1 cellular context compared by ENCODE assay signal in the genomic region with DNA sequence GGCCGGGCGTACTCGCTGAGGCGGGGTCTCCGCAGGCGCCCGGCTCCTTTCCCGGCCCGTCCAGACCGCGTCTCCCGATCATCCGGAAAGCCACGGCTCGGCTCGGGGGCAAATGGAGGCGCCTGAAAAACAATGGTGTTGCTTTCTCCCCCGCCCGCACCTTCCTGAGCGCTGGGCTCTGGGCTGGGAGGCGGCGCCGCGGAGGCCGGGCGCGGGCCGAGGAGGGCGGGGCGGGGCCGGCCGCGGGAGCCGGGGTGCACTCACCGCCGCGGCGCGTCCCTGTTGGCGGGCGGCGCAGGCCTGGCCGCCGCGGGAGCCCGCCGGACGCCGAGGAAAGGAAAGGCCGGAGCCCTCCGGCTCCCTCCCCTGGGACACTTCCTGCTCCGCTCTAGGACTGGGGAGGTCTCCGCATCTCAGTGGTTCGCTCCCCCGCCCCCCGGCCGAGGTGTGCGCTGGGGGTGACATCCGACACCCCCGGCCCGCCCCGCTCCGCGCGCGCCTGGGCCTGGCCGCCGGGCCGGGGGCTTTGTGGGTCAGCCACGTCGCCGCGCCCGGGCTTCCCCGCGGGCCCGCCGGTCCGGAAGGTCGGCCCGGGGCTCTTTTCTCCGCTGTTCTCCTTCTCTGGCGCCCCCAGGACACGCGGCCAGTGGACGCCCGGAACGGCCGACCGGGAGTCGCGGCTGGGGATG.
TF ChIP-seq lines count a peak whose summit lies in the region.

Gene ZNF496 (minus strand): TSS at position 342 of the 689 bp plus-strand sequence. CDS start 2,289 bp downstream, outside the sequence.

TF ChIP-seq in HepG2, 621 proteins besides CTCF, POLR2A, EP300 and RAD21 (continued from another document and continues in another):
- TF ChIP-seq ATM (IDR thresholded peaks at IDR 0.05; ENCODE audit: borderline replicate concordance) (no peak), ZNF451 (CRISPR knock-in tag; IDR thresholded peaks at IDR 0.05) (no peak; the same call in 1 of the 2 replicates), ZSCAN25 (CRISPR knock-in tag; IDR thresholded peaks at IDR 0.05) (no peak), ZBTB1 (CRISPR knock-in tag; IDR thresholded peaks at IDR 0.05; ENCODE audit: borderline replicate concordance) (no peak), NR2F6 (IDR thresholded peaks at IDR 0.05) (no peak), NR2F6 (CRISPR knock-in tag; IDR thresholded peaks at IDR 0.05) (no peak), MTA1 (CRISPR knock-in tag; IDR thresholded peaks at IDR 0.05; ENCODE audit: borderline replicate concordance) (no peak), TCF7L2 (IDR thresholded peaks at IDR 0.05; ENCODE audit: low read depth, low read length) (no peak), ZBED4 (CRISPR knock-in tag; IDR thresholded peaks at IDR 0.05; ENCODE audit: borderline replicate concordance) (no peak; the same call in 1 of the 2 replicates), ZNF17 (CRISPR knock-in tag; IDR thresholded peaks at IDR 0.05) (no peak), ZBTB46 (CRISPR knock-in tag; IDR thresholded peaks at IDR 0.05; ENCODE audit: borderline replicate concordance) (no peak), ZNF781 (CRISPR knock-in tag; IDR thresholded peaks at IDR 0.05; ENCODE audit: borderline replicate concordance, not compliant biosample characterization) (no peak), YY1 (IDR thresholded peaks at IDR 0.05; ENCODE audit: insufficient read depth, insufficient replicate concordance, low read depth, low read length) (peak; percentile 63), ZBTB8A (CRISPR knock-in tag; IDR thresholded peaks at IDR 0.05; ENCODE audit: borderline replicate concordance, low read depth) (no peak), NFYB (CRISPR knock-in tag; IDR thresholded peaks at IDR 0.05) (no peak), ZNF530 (CRISPR knock-in tag; IDR thresholded peaks at IDR 0.05; ENCODE audit: low read depth) (no peak), SCMH1 (CRISPR knock-in tag; IDR thresholded peaks at IDR 0.05; ENCODE audit: borderline replicate concordance) (no peak), CENPT (CRISPR knock-in tag; IDR thresholded peaks at IDR 0.05; ENCODE audit: low read depth) (no peak), TOPORS (CRISPR knock-in tag; IDR thresholded peaks at IDR 0.05) (no peak), ELF1 (CRISPR knock-in tag; IDR thresholded peaks at IDR 0.05) (peak; percentile 36; the same call in 1 of the 2 replicates), XBP1 (CRISPR knock-in tag; IDR thresholded peaks at IDR 0.05) (no peak), POLR2AphosphoS5 (IDR thresholded peaks at IDR 0.05; ENCODE audit: low read depth, low read length) (peak; percentile 29; the same call in 1 of the 2 replicates), CBX5 (CRISPR knock-in tag; IDR thresholded peaks at IDR 0.05; ENCODE audit: borderline replicate concordance) (no peak), ZNF616 (CRISPR knock-in tag; IDR thresholded peaks at IDR 0.05; ENCODE audit: low read depth) (no peak), ZNF792 (CRISPR knock-in tag; IDR thresholded peaks at IDR 0.05) (no peak), ZFP36L2 (CRISPR knock-in tag; IDR thresholded peaks at IDR 0.05) (no peak), ELF3 (CRISPR knock-in tag; IDR thresholded peaks at IDR 0.05) (peak; percentile 35), JARID2 (CRISPR knock-in tag; IDR thresholded peaks at IDR 0.05; ENCODE audit: insufficient replicate concordance) (no peak), ZNF7 (CRISPR knock-in tag; IDR thresholded peaks at IDR 0.05) (no peak), ZNF512 (CRISPR knock-in tag; IDR thresholded peaks at IDR 0.05) (no peak), NKX3-1 (CRISPR knock-in tag; IDR thresholded peaks at IDR 0.05) (no peak), ZNF639 (CRISPR knock-in tag; conservative IDR thresholded peaks at IDR 0.05) (no peak), RARA (CRISPR knock-in tag; IDR thresholded peaks at IDR 0.05) (no peak), ZNF598 (CRISPR knock-in tag; IDR thresholded peaks at IDR 0.05; ENCODE audit: borderline replicate concordance) (no peak), ZNF564 (CRISPR knock-in tag; IDR thresholded peaks at IDR 0.05) (no peak), HOXA3 (CRISPR knock-in tag; IDR thresholded peaks at IDR 0.05) (peak; percentile 41; the same call in 1 of the 2 replicates), DZIP1 (CRISPR knock-in tag; IDR thresholded peaks at IDR 0.05) (no peak)
- TF ChIP-seq, protein P1, sequence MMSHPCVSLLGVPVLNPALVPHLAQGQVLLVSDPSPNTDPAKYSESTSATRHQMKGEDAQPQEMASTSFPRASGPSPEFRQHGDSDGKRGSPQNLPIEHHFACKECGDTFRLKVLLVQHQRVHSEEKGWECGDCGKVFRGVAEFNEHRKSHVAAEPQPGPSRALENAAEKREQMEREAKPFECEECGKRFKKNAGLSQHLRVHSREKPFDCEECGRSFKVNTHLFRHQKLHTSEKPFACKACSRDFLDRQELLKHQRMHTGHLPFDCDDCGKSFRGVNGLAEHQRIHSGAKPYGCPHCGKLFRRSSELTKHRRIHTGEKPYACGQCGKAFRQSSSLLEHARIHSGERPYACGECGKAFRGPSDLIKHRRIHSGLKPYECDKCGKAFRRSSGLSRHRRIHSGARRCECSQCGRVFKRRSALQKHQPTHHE (CRISPR knock-in tag; IDR thresholded peaks at IDR 0.05; ENCODE audit: borderline replicate concordance), result no peak
- TF ChIP-seq, protein P2, sequence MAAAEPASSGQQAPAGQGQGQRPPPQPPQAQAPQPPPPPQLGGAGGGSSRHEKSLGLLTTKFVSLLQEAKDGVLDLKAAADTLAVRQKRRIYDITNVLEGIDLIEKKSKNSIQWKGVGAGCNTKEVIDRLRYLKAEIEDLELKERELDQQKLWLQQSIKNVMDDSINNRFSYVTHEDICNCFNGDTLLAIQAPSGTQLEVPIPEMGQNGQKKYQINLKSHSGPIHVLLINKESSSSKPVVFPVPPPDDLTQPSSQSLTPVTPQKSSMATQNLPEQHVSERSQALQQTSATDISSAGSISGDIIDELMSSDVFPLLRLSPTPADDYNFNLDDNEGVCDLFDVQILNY (CRISPR knock-in tag; conservative IDR thresholded peaks at IDR 0.05), result no peak
- TF ChIP-seq, protein P3, sequence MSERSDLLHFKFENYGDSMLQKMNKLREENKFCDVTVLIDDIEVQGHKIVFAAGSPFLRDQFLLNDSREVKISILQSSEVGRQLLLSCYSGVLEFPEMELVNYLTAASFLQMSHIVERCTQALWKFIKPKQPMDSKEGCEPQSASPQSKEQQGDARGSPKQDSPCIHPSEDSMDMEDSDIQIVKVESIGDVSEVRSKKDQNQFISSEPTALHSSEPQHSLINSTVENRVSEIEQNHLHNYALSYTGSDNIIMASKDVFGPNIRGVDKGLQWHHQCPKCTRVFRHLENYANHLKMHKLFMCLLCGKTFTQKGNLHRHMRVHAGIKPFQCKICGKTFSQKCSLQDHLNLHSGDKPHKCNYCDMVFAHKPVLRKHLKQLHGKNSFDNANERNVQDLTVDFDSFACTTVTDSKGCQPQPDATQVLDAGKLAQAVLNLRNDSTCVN (CRISPR knock-in tag; IDR thresholded peaks at IDR 0.05; ENCODE audit: borderline replicate concordance), result no peak
- TF ChIP-seq, protein P4, sequence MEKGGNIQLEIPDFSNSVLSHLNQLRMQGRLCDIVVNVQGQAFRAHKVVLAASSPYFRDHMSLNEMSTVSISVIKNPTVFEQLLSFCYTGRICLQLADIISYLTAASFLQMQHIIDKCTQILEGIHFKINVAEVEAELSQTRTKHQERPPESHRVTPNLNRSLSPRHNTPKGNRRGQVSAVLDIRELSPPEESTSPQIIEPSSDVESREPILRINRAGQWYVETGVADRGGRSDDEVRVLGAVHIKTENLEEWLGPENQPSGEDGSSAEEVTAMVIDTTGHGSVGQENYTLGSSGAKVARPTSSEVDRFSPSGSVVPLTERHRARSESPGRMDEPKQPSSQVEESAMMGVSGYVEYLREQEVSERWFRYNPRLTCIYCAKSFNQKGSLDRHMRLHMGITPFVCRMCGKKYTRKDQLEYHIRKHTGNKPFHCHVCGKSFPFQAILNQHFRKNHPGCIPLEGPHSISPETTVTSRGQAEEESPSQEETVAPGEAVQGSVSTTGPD (CRISPR knock-in tag; IDR thresholded peaks at IDR 0.05), result no peak
- TF ChIP-seq, protein P5, sequence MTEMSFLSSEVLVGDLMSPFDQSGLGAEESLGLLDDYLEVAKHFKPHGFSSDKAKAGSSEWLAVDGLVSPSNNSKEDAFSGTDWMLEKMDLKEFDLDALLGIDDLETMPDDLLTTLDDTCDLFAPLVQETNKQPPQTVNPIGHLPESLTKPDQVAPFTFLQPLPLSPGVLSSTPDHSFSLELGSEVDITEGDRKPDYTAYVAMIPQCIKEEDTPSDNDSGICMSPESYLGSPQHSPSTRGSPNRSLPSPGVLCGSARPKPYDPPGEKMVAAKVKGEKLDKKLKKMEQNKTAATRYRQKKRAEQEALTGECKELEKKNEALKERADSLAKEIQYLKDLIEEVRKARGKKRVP (CRISPR knock-in tag; IDR thresholded peaks at IDR 0.05), result no peak
